23 cellular contexts compared by ENCODE assay signal in genomic region chr19:40815223-40815622, GRCh38. TPM values are rescaled to one million over a fixed set of nuclear protein-coding genes. Genes with fewer than 3 reads are reported as not detected.
DNase-seq lines count a peak whose midpoint lies in the region; ATAC-seq and TF ChIP-seq lines count a peak whose summit lies in the region.
"Had no signal": no experiment of that assay in that cellular context is flagged by ENCODE, and none has a peak within 500 bp of the region (broad histone marks: within the 10 kb centered on the region; RNA-seq: fewer than 3 reads in every experiment).

No MANE protein-coding gene starts in this region.

- H3K4me1 ChIP-seq in transverse colon (peaks cover 10 to 48% (median 28%) of the 10 kb centered on the region in 4 donors), HAP-1 (no peaks in the 10 kb centered on the region)

- peak overlapping the region; percentile 18 for H3K27ac Mint-ChIP-seq in activated T-helper 17 cell treated with anti-CD3 and anti-CD28 coated beads, Interleukin-2, amount 50 U/mL, for 72 hours
- H3K27ac Mint-ChIP-seq in mesothelial cell of epicardium, result peak overlapping the region; percentile 64
- peak overlapping the region; percentile 2 for H3K27ac Mint-ChIP-seq in stimulated activated effector memory CD8-positive, alpha-beta T cell treated with anti-CD3 and anti-CD28 coated beads, Interleukin-12 subunit alpha, Interleukin-12 subunit beta, amount 100 ng/mL, for 72 hours
- H3K27ac Mint-ChIP-seq: CD8-positive, alpha-beta T cell; GM23338 had no signal

- no peak for TF ChIP-seq EP300 in transverse colon (IDR thresholded peaks at IDR 0.05; ENCODE audit: low read depth)

- peaks cover 24% of the 10 kb centered on the region for H3K4me1 Mint-ChIP-seq in activated T-helper 17 cell treated with anti-CD3 and anti-CD28 coated beads, Interleukin-2, amount 50 U/mL, for 72 hours
- H3K4me1 Mint-ChIP-seq in mesothelial cell of epicardium, result peaks cover 49% of the 10 kb centered on the region
- H3K4me1 Mint-ChIP-seq in stimulated activated effector memory CD8-positive, alpha-beta T cell treated with anti-CD3 and anti-CD28 coated beads, Interleukin-12 subunit alpha, Interleukin-12 subunit beta, amount 100 ng/mL, for 72 hours, result peaks cover 62% of the 10 kb centered on the region

- H3K27me3 ChIP-seq in transverse colon (no peaks in the 10 kb centered on the region), HAP-1 (ENCODE audit: low read depth) (no peaks in the 10 kb centered on the region)

- WGBS in transverse colon (ENCODE audit: low coverage in 1 of 2), 2 donors, result 74 to 83% methylated on average over 3 to 4 of the region's 4 CpGs

- no peaks in the 10 kb centered on the region for H3K36me3 ChIP-seq in transverse colon
- no peaks in the 10 kb centered on the region; the same call in 1 of the 2 replicates for H3K36me3 ChIP-seq in HAP-1 (replicated peaks)

- H3K9me3 Mint-ChIP-seq in activated T-helper 17 cell treated with anti-CD3 and anti-CD28 coated beads, Interleukin-2, amount 50 U/mL, for 72 hours, result no peaks in the 10 kb centered on the region
- no peaks in the 10 kb centered on the region for H3K9me3 Mint-ChIP-seq in mesothelial cell of epicardium
- no peaks in the 10 kb centered on the region for H3K9me3 Mint-ChIP-seq in stimulated activated effector memory CD8-positive, alpha-beta T cell treated with anti-CD3 and anti-CD28 coated beads, Interleukin-12 subunit alpha, Interleukin-12 subunit beta, amount 100 ng/mL, for 72 hours
- H3K9me3 Mint-ChIP-seq: CD8-positive, alpha-beta T cell; GM23338 had no signal

- no peaks in the 10 kb centered on the region for H3K27me3 Mint-ChIP-seq in activated T-helper 17 cell treated with anti-CD3 and anti-CD28 coated beads, Interleukin-2, amount 50 U/mL, for 72 hours
- peaks cover 3% of the 10 kb centered on the region for H3K27me3 Mint-ChIP-seq in mesothelial cell of epicardium (ENCODE audit: low read depth)

- no peaks in the 10 kb centered on the region for H3K9me3 ChIP-seq in transverse colon
- H3K9me3 ChIP-seq in HAP-1, result no peaks in the 10 kb centered on the region
- H3K9me3 ChIP-seq: BLaER1 had no signal

- H3K4me3 ChIP-seq in transverse colon, result no peak overlapping the region
- no peak overlapping the region for H3K4me3 ChIP-seq in HAP-1
- H3K4me3 ChIP-seq: BLaER1, GM23338 had no signal

- in situ Hi-C loops in transverse colon (cut with MboI; ENCODE audit: low pct_ligation_motif_present in 1 of 4, low pct_unique_long_range_greater_than_20kb in 1 of 4, low sequenced_read_pairs in 3 of 4), result loop anchor here in 2 of 4 donors (10.0 to 25.0 kb wide), 2 partner anchors 103 to 150 kb away; partner anchors contain the start of genes COQ8B (in 1 of the 2) and ITPKC (in 1 of the 2)
- in situ Hi-C loops in HAP-1 (cut with MboI; ENCODE audit: low sequenced_read_pairs), result no loop called here

- TF ChIP-seq POLR2A in transverse colon (IDR thresholded peaks at IDR 0.05), result no peak

- ATAC-seq in activated T-helper 17 cell treated with anti-CD3 and anti-CD28 coated beads, Interleukin-2, amount 50 U/mL, for 72 hours (replicated peaks), result no peak
- no peak for ATAC-seq in stimulated activated effector memory CD8-positive, alpha-beta T cell treated with anti-CD3 and anti-CD28 coated beads, Interleukin-12 subunit alpha, Interleukin-12 subunit beta, amount 100 ng/mL, for 72 hours
- no peak for ATAC-seq in GM21515 (IDR thresholded peaks at IDR 0.05; ENCODE audit: unreplicated experiment)
- ATAC-seq: CD8-positive, alpha-beta T cell; GM23338; HCT116 had no signal

- DNase-seq in NCI-H82 (lab: John Stamatoyannopoulos, UW), result peak; percentile 69
- DNase-seq in mesothelial cell of epicardium (ENCODE audit: low spot score in 2 of 2, unreplicated experiment in 2 of 2), result no peak
- no peak for DNase-seq in stimulated activated effector memory CD8-positive, alpha-beta T cell treated with anti-CD3 and anti-CD28 coated beads, Interleukin-12 subunit alpha, Interleukin-12 subunit beta, amount 100 ng/mL, for 72 hours (ENCODE audit: low spot score in 2 of 2)
- no peak for DNase-seq in transverse colon
- DNase-seq in HAP-1 (ENCODE audit: low spot score in 2 of 2), result no peak
- no peak for DNase-seq in NCI-H146 (lab: John Stamatoyannopoulos, UW)
- DNase-seq: ACHN; CD8-positive, alpha-beta T cell; DND-41; KG1; NCI-H1092; NCI-H1436 treated with DMSO at 0.1 percent for 48 hours; NCI-H2029; NCI-H2227 treated with DMSO at 0.1 percent for 48 hours; NCI-H510A treated with DMSO at 0.1 percent for 48 hours; NCI-H748 treated with DMSO at 0.1 percent for 48 hours had no signal

- no peak overlapping the region for H3K4me3 Mint-ChIP-seq in activated T-helper 17 cell treated with anti-CD3 and anti-CD28 coated beads, Interleukin-2, amount 50 U/mL, for 72 hours
- no peak overlapping the region for H3K4me3 Mint-ChIP-seq in mesothelial cell of epicardium
- no peak overlapping the region for H3K4me3 Mint-ChIP-seq in stimulated activated effector memory CD8-positive, alpha-beta T cell treated with anti-CD3 and anti-CD28 coated beads, Interleukin-12 subunit alpha, Interleukin-12 subunit beta, amount 100 ng/mL, for 72 hours
- H3K4me3 Mint-ChIP-seq: CD8-positive, alpha-beta T cell; GM23338 had no signal

- TF ChIP-seq CTCF in mesothelial cell of epicardium (IDR thresholded peaks at IDR 0.05; ENCODE audit: unreplicated experiment) (no peak), transverse colon (IDR thresholded peaks at IDR 0.05) (no peak)

- no peak overlapping the region for H3K27ac ChIP-seq in transverse colon
- H3K27ac ChIP-seq: BLaER1 had no signal

- peaks cover 5% of the 10 kb centered on the region for H3K36me3 Mint-ChIP-seq in activated T-helper 17 cell treated with anti-CD3 and anti-CD28 coated beads, Interleukin-2, amount 50 U/mL, for 72 hours (ENCODE audit: low read depth)
- no peaks in the 10 kb centered on the region for H3K36me3 Mint-ChIP-seq in mesothelial cell of epicardium
- peaks cover 17% of the 10 kb centered on the region for H3K36me3 Mint-ChIP-seq in stimulated activated effector memory CD8-positive, alpha-beta T cell treated with anti-CD3 and anti-CD28 coated beads, Interleukin-12 subunit alpha, Interleukin-12 subunit beta, amount 100 ng/mL, for 72 hours
- H3K36me3 Mint-ChIP-seq: CD8-positive, alpha-beta T cell had no signal

- intact Hi-C loops in transverse colon (cut with DNase I; ENCODE audit: low total_unique reads), result no loop called here

RNA-seq across cellular contexts. Expression of gene EGLN2, which starts 16.2 kb away (rescaled TPM):
- 10 to 100 TPM; 78.1 to 86.8 TPM for total RNA-seq in activated T-helper 17 cell treated with anti-CD3 and anti-CD28 coated beads, Interleukin-2, amount 50 U/mL, for 72 hours
- total RNA-seq in mesothelial cell of epicardium (107 to 109 TPM (median 108 TPM) in 3 replicates), transverse colon (100 to 1,000 TPM; 102 to 123 (median 115) TPM)

RNA-seq across cellular contexts. Expression of gene CYP2A6, which starts 35.0 kb away (rescaled TPM):
- not detected for total RNA-seq in activated T-helper 17 cell treated with anti-CD3 and anti-CD28 coated beads, Interleukin-2, amount 50 U/mL, for 72 hours
- total RNA-seq in mesothelial cell of epicardium (0.27 to 0.40 TPM (median 0.34 TPM) in 3 replicates), transverse colon (not detected)
- total RNA-seq: CD8-positive, alpha-beta T cell; GM23338; OCI-LY7; SK-MEL-5 had no signal

RNA-seq across cellular contexts. Expression of gene RAB4B, which starts 37.2 kb away (rescaled TPM):
- 10 to 100 TPM; 29.0 to 31.3 TPM for total RNA-seq in activated T-helper 17 cell treated with anti-CD3 and anti-CD28 coated beads, Interleukin-2, amount 50 U/mL, for 72 hours
- total RNA-seq in mesothelial cell of epicardium, result 13.2 to 15.8 TPM (median 14.5 TPM) in 3 replicates
- 10 to 100 TPM; 25.9 to 84.2 (median 68.1) TPM for total RNA-seq in transverse colon

RNA-seq across cellular contexts. Expression of gene MIA, which starts 39.9 kb away (rescaled TPM):
- 1 to 10 TPM in 1 of 2 donors, not detected in 1; 5.7 TPM for total RNA-seq in activated T-helper 17 cell treated with anti-CD3 and anti-CD28 coated beads, Interleukin-2, amount 50 U/mL, for 72 hours
- total RNA-seq in mesothelial cell of epicardium (1.2 to 2.7 TPM (median 1.4 TPM) in 3 replicates), transverse colon (10 to 100 TPM in 1 of 4 donors, 1 to 10 TPM in 1, not detected in 2; 5.7 to 23.3 TPM)
- total RNA-seq: CD8-positive, alpha-beta T cell; GM23338; OCI-LY7 had no signal

Comparison
In these comparisons a context has a peak if more than half of its experiments do, and no peak if none do; other contexts are left out.
1. H3K27ac Mint-ChIP-seq: peak in every context shown above with its lines; median percentile 64 in mesothelial cell of epicardium; 18 in activated T-helper 17 cell treated with anti-CD3 and anti-CD28 coated beads, Interleukin-2, amount 50 U/mL, for 72 hours; 2 in stimulated activated effector memory CD8-positive, alpha-beta T cell treated with anti-CD3 and anti-CD28 coated beads, Interleukin-12 subunit alpha, Interleukin-12 subunit beta, amount 100 ng/mL, for 72 hours.